Comparison of ENCODE assay signal across 20 cellular contexts in the genomic region with DNA sequence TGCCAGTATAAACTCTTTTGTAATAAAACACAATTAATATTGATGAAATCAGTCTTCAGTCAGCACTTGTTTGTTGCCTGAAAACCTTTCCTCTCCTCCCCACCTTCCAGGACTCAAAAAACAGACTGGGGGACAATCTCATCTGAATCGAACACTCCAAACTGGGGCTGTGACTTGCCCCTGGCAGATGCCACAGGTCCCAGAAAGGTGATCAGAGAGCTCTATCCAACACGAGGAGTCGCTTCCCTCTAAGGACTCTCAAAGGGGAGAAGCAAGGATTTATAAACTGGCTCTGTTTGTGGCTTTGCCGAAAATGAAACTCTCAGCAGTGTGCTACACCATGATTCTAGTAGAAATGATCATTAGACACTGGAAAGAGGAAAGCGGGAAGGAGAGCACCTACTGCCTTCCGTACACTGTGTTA.
DNase-seq lines count a peak whose midpoint lies in the region; ATAC-seq and TF ChIP-seq lines count a peak whose summit lies in the region.
"Had no signal": no experiment of that assay in that cellular context is flagged by ENCODE, and none has a peak within 500 bp of the region (broad histone marks: within the 10 kb centered on the region; RNA-seq: fewer than 3 reads in every experiment).

No MANE protein-coding gene starts in this region.

- TF ChIP-seq CTCF in right atrium auricular region (IDR thresholded peaks at IDR 0.05) (no peak), WTC11 (IDR thresholded peaks at IDR 0.05) (no peak), left lung (IDR thresholded peaks at IDR 0.05) (no peak)

- H3K27ac Mint-ChIP-seq in WTC11 = no peak overlapping the region
- H3K27ac Mint-ChIP-seq: activated naive CD8-positive, alpha-beta T cell treated with anti-CD3 and anti-CD28 coated beads, Interleukin-2, amount 50 U/mL, for 24 hours; natural killer cell; stimulated activated naive B cell treated with anti-CD40 and anti-IgM and Interleukin-4, amounts not matched to agents 10 μg/mL and 1 μg/mL and 100 μg/mL, for 72 hours; T-helper 2 cell treated with Interferon-gamma antibody and Interleukin-4, amounts not matched to agents 5 μg/mL and 100 μg/mL, for 36 hours had no signal

- H3K27me3 ChIP-seq in right atrium auricular region (no peaks in the 10 kb centered on the region), left lung (no peaks in the 10 kb centered on the region), aorta (ENCODE audit: control insufficient read depth in 1 of 2, insufficient read depth in 2 of 2, low read length in 1 of 2) (no peaks in the 10 kb centered on the region)
- H3K27me3 ChIP-seq: sigmoid colon had no signal

- peaks cover 45% of the 10 kb centered on the region for H3K4me1 Mint-ChIP-seq in WTC11
- H3K4me1 Mint-ChIP-seq: natural killer cell had no signal

- WGBS in aorta, 2 donors = 77 to 82% methylated on average over 6 of the region's 6 CpGs

- CTCF ChIA-PET in WTC11 (lab: Charles Lee) = interaction anchor here (0.9 to 2.7 kb wide), 3 partner anchors 16 to 288 kb away, joined by 3 to 19 read pairs (median 4); no protein-coding TSS in a partner anchor

- H3K27me3 Mint-ChIP-seq in WTC11 (ENCODE audit: low read depth) = peaks cover 32% of the 10 kb centered on the region
- H3K27me3 Mint-ChIP-seq: activated naive CD8-positive, alpha-beta T cell treated with anti-CD3 and anti-CD28 coated beads, Interleukin-2, amount 50 U/mL, for 24 hours; stimulated activated naive B cell treated with anti-CD40 and anti-IgM and Interleukin-4, amounts not matched to agents 10 μg/mL and 1 μg/mL and 100 μg/mL, for 72 hours had no signal

- intact Hi-C loops in cardiac septum (cut with DNase I) = no loop called here
- intact Hi-C loops in left lung (cut with DNase I) = no loop called here
- intact Hi-C loops in aorta (cut with DNase I) = no loop called here
- intact Hi-C loops in left colon (cut with DNase I, micrococcal nuclease) = no loop called here

- ATAC-seq in WTC11 (peak; percentile 54), left lung (peak; percentile 7), aorta (ENCODE audit: low FRiP score) (peak; percentile 75), left colon (no peak)
- ATAC-seq: activated naive CD8-positive, alpha-beta T cell treated with anti-CD3 and anti-CD28 coated beads, Interleukin-2, amount 50 U/mL, for 24 hours; left lobe of liver; natural killer cell; stimulated activated naive B cell treated with anti-CD40 and anti-IgM and Interleukin-4, amounts not matched to agents 10 μg/mL and 1 μg/mL and 100 μg/mL, for 72 hours had no signal

- H3K36me3 ChIP-seq in right atrium auricular region (no peaks in the 10 kb centered on the region), left lung (no peaks in the 10 kb centered on the region), aorta (ENCODE audit: control insufficient read depth in 1 of 2, insufficient read depth in 2 of 2, low read length in 1 of 2) (no peaks in the 10 kb centered on the region)
- H3K36me3 ChIP-seq: sigmoid colon had no signal

- peaks cover 5% of the 10 kb centered on the region; the same call in 1 of the 2 replicates for H3K36me3 Mint-ChIP-seq in WTC11
- H3K36me3 Mint-ChIP-seq: natural killer cell; stimulated activated naive B cell treated with anti-CD40 and anti-IgM and Interleukin-4, amounts not matched to agents 10 μg/mL and 1 μg/mL and 100 μg/mL, for 72 hours had no signal

- DNase-seq in right atrium auricular region (ENCODE audit: low spot score) = no peak
- no peak for DNase-seq in cardiac septum (ENCODE audit: low spot score)
- no peak for DNase-seq in WTC11 (ENCODE audit: low spot score)
- DNase-seq in left lung = no peak
- DNase-seq in aorta = no peak
- DNase-seq in NCI-H1930 (lab: John Stamatoyannopoulos, UW) = no peak
- DNase-seq in left colon = no peak
- DNase-seq in nucleus accumbens (lab: John Stamatoyannopoulos, UW) = no peak
- DNase-seq: activated CD4-positive, alpha-beta T cell treated with anti-CD3 and anti-CD28 coated beads, Interleukin-2, amount 50 U/mL, for 1 hour; activated naive CD8-positive, alpha-beta T cell treated with anti-CD3 and anti-CD28 coated beads, Interleukin-2, amount 50 U/mL, for 24 hours; activated T-cell treated with anti-CD3 and anti-CD28 coated beads, Interleukin-2, amount 50 U/mL, for 48 hours; cortex of kidney; hypothalamus; Karpas-422; natural killer cell; NCI-H187; sigmoid colon; stimulated activated naive B cell treated with anti-CD40 and anti-IgM and Interleukin-4, amounts not matched to agents 10 μg/mL and 1 μg/mL and 100 μg/mL, for 72 hours had no signal

- no peak overlapping the region for H3K4me3 ChIP-seq in right atrium auricular region
- no peak overlapping the region for H3K4me3 ChIP-seq in left lung
- no peak overlapping the region for H3K4me3 ChIP-seq in aorta (ENCODE audit: low read length in 2 of 2)
- H3K4me3 ChIP-seq: sigmoid colon had no signal

- no peak overlapping the region for H3K4me3 Mint-ChIP-seq in WTC11
- H3K4me3 Mint-ChIP-seq: activated naive CD8-positive, alpha-beta T cell treated with anti-CD3 and anti-CD28 coated beads, Interleukin-2, amount 50 U/mL, for 24 hours; natural killer cell; stimulated activated naive B cell treated with anti-CD40 and anti-IgM and Interleukin-4, amounts not matched to agents 10 μg/mL and 1 μg/mL and 100 μg/mL, for 72 hours; T-helper 2 cell treated with Interferon-gamma antibody and Interleukin-4, amounts not matched to agents 5 μg/mL and 100 μg/mL, for 36 hours had no signal

- no peaks in the 10 kb centered on the region for H3K9me3 ChIP-seq in right atrium auricular region
- no peaks in the 10 kb centered on the region for H3K9me3 ChIP-seq in left lung
- no peaks in the 10 kb centered on the region for H3K9me3 ChIP-seq in aorta (ENCODE audit: control insufficient read depth, low read length)
- H3K9me3 ChIP-seq: sigmoid colon had no signal

- POLR2A ChIA-PET in WTC11 (lab: Charles Lee) = interaction anchor here (1.0 kb wide), 1 partner anchor 9 kb away, joined by 3 read pairs; no protein-coding TSS in a partner anchor

- H3K4me1 ChIP-seq in right atrium auricular region = peaks cover 0 to 26% of the 10 kb centered on the region in 2 donors
- peaks cover 0 to 19% of the 10 kb centered on the region in 2 donors for H3K4me1 ChIP-seq in left lung
- H3K4me1 ChIP-seq in aorta (ENCODE audit: control insufficient read depth in 1 of 2, insufficient read depth in 2 of 2, low read length in 2 of 2) = no peaks in the 10 kb centered on the region

- no peaks in the 10 kb centered on the region for H3K9me3 Mint-ChIP-seq in WTC11
- H3K9me3 Mint-ChIP-seq: activated naive CD8-positive, alpha-beta T cell treated with anti-CD3 and anti-CD28 coated beads, Interleukin-2, amount 50 U/mL, for 24 hours; natural killer cell; T-helper 2 cell treated with Interferon-gamma antibody and Interleukin-4, amounts not matched to agents 5 μg/mL and 100 μg/mL, for 36 hours had no signal

- peak overlapping the region; percentile 9 to 24 for H3K27ac ChIP-seq in right atrium auricular region
- no peak overlapping the region for H3K27ac ChIP-seq in left lung
- H3K27ac ChIP-seq in aorta (ENCODE audit: low read depth in 1 of 2, low read length in 2 of 2) = no peak overlapping the region
- H3K27ac ChIP-seq: sigmoid colon had no signal

TF ChIP-seq in WTC11, 78 proteins besides CTCF, POLR2A, EP300 and RAD21 (continues in another document):
- TF ChIP-seq ZNF671 (CRISPR knock-in tag; IDR thresholded peaks at IDR 0.05) = no peak
- TF ChIP-seq PRRX2 (CRISPR knock-in tag; IDR thresholded peaks at IDR 0.05) = no peak
- TF ChIP-seq, protein P1, sequence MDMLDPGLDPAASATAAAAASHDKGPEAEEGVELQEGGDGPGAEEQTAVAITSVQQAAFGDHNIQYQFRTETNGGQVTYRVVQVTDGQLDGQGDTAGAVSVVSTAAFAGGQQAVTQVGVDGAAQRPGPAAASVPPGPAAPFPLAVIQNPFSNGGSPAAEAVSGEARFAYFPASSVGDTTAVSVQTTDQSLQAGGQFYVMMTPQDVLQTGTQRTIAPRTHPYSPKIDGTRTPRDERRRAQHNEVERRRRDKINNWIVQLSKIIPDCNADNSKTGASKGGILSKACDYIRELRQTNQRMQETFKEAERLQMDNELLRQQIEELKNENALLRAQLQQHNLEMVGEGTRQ (CRISPR knock-in tag; IDR thresholded peaks at IDR 0.05) = no peak
- TF ChIP-seq ZNF219 (CRISPR knock-in tag; IDR thresholded peaks at IDR 0.05; ENCODE audit: borderline replicate concordance) = no peak
- no peak for TF ChIP-seq GABPB1 (CRISPR knock-in tag; IDR thresholded peaks at IDR 0.05)
- TF ChIP-seq TP53 (CRISPR knock-in tag; IDR thresholded peaks at IDR 0.05) = no peak
- TF ChIP-seq, protein P2, sequence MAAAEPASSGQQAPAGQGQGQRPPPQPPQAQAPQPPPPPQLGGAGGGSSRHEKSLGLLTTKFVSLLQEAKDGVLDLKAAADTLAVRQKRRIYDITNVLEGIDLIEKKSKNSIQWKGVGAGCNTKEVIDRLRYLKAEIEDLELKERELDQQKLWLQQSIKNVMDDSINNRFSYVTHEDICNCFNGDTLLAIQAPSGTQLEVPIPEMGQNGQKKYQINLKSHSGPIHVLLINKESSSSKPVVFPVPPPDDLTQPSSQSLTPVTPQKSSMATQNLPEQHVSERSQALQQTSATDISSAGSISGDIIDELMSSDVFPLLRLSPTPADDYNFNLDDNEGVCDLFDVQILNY (CRISPR knock-in tag; IDR thresholded peaks at IDR 0.05) = no peak
- no peak for TF ChIP-seq ZBTB21 (CRISPR knock-in tag; IDR thresholded peaks at IDR 0.05; ENCODE audit: borderline replicate concordance)
- no peak for TF ChIP-seq JAZF1 (CRISPR knock-in tag; IDR thresholded peaks at IDR 0.05)
- TF ChIP-seq RELA (CRISPR knock-in tag; IDR thresholded peaks at IDR 0.05; ENCODE audit: borderline replicate concordance) = no peak
- no peak for TF ChIP-seq ZNF416 (CRISPR knock-in tag; IDR thresholded peaks at IDR 0.05)
- no peak for TF ChIP-seq ZNF423 (CRISPR knock-in tag; IDR thresholded peaks at IDR 0.05)

Comparison
In these comparisons a context has a peak if more than half of its experiments do, and no peak if none do; other contexts are left out.
1. H3K27ac ChIP-seq: peak in right atrium auricular region (2 of 2); none in left lung (0 of 2) and aorta (0 of 2).